1 cellular context compared by ENCODE assay signal in the genomic region with DNA sequence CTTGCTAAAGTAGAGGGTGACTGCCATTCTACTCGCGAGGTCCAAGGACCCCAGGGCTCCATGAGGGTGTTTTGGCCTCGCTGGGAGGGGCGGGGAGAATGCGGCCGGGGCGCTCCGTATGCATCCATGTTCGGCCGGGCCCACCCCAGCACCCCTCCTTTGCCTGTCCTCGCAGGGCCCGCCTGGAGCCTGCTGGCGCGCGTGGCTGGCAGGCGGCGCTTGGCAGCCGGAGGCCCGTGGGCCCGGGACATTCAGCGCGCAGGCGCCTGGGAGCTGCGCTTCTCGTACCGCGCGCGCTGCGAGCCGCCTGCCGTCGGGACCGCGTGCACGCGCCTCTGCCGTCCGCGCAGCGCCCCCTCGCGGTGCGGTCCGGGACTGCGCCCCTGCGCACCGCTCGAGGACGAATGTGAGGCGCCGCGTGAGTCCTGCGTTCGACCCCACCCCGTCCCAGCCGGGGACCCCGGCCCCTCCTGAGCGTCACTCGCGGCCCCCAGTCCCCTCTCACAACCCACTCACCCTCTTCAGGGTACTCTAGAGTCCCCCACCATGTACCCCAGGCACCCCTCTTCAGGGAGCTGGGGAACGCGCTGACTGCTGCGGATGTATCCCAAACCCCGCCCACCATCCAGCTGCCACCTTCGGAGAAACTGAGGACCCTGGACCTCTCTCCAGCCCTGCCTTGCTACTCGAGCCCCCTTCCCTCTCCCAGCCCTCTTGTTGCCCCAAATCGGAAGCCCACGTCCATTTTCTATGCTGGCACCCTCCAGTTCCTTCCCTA.
TF ChIP-seq lines count a peak whose summit lies in the region.

No MANE protein-coding gene starts in this region.

TF ChIP-seq in K562, 482 proteins besides CTCF, POLR2A, EP300 and RAD21 (continued from another document and continues in another):
- TF ChIP-seq CREB1 (IDR thresholded peaks at IDR 0.05) (no peak; the same call in 1 of the 2 replicates), CREB1 (CRISPR knock-in tag; IDR thresholded peaks at IDR 0.05) (peak; percentile 90), ESRRB (CRISPR knock-in tag; IDR thresholded peaks at IDR 0.05; ENCODE audit: borderline replicate concordance) (no peak), MTA2 (IDR thresholded peaks at IDR 0.05; ENCODE audit: low read depth) (no peak), GTF2A2 (tag; IDR thresholded peaks at IDR 0.05) (no peak), SAFB (IDR thresholded peaks at IDR 0.05; ENCODE audit: borderline replicate concordance, low read depth, low read length) (no peak), ZEB2 (IDR thresholded peaks at IDR 0.05) (no peak), ZNF134 (CRISPR knock-in tag; conservative IDR thresholded peaks at IDR 0.05) (no peak), SMARCA4 (IDR thresholded peaks at IDR 0.05) (no peak), SMAD2 (IDR thresholded peaks at IDR 0.05; ENCODE audit: low read depth, low read length) (no peak), BMI1 (IDR thresholded peaks at IDR 0.05; ENCODE audit: low read length) (no peak), ETV6 (IDR thresholded peaks at IDR 0.05; ENCODE audit: borderline replicate concordance in 1 of 2, low read depth in 2 of 2, low read length in 1 of 2) (no peak), ETV6 (CRISPR knock-in tag; IDR thresholded peaks at IDR 0.05; ENCODE audit: borderline replicate concordance) (peak; percentile 100), BCOR (IDR thresholded peaks at IDR 0.05) (no peak), ELF4 (CRISPR knock-in tag; IDR thresholded peaks at IDR 0.05) (no peak), RBFOX2 (IDR thresholded peaks at IDR 0.05; ENCODE audit: low read depth, low read length) (peak; percentile 63; the same call in 1 of the 2 replicates), NR4A1 (CRISPR knock-in tag; IDR thresholded peaks at IDR 0.05) (no peak), NR4A1 (tag; IDR thresholded peaks at IDR 0.05) (peak; percentile 60; the same call in 1 of the 2 replicates), HNRNPUL1 (IDR thresholded peaks at IDR 0.05; ENCODE audit: low read length) (no peak), GABPA (tag; conservative IDR thresholded peaks at IDR 0.05; ENCODE audit: low read depth) (no peak), KAT7 (CRISPR knock-in tag; IDR thresholded peaks at IDR 0.05; ENCODE audit: borderline replicate concordance) (peak; percentile 99), ZNF253 (CRISPR knock-in tag; conservative IDR thresholded peaks at IDR 0.05) (no peak), PTRF (tag; IDR thresholded peaks at IDR 0.05) (no peak), ZNF766 (CRISPR knock-in tag; conservative IDR thresholded peaks at IDR 0.05) (peak; percentile 90), ZNF785 (CRISPR knock-in tag; IDR thresholded peaks at IDR 0.05) (no peak), HEY1 (CRISPR knock-in tag; IDR thresholded peaks at IDR 0.05; ENCODE audit: borderline replicate concordance) (no peak), ELF2 (CRISPR knock-in tag; IDR thresholded peaks at IDR 0.05) (0 out of 2 replicates have a peak, but pooled peaks have one; percentile 18), HNRNPL (IDR thresholded peaks at IDR 0.05; ENCODE audit: low read depth, low read length) (no peak), SMAD3 (CRISPR knock-in tag; conservative IDR thresholded peaks at IDR 0.05) (no peak), ILK (tag; IDR thresholded peaks at IDR 0.05; ENCODE audit: borderline replicate concordance, low read depth) (no peak), CHD1 (IDR thresholded peaks at IDR 0.05; ENCODE audit: low read length) (no peak), MAFF (IDR thresholded peaks at IDR 0.05; ENCODE audit: low read length) (no peak), ZNF316 (IDR thresholded peaks at IDR 0.05) (no peak), HDAC8 (tag; IDR thresholded peaks at IDR 0.05) (peak; percentile 88), SAFB2 (IDR thresholded peaks at IDR 0.05; ENCODE audit: borderline replicate concordance, low read depth, low read length, severe bottlenecking) (no peak), NUFIP1 (IDR thresholded peaks at IDR 0.05; ENCODE audit: partially characterized antibody) (no peak), FOXA3 (CRISPR knock-in tag; conservative IDR thresholded peaks at IDR 0.05 in 1 of 2, IDR thresholded peaks at IDR 0.05 in 1 of 2) (peak in 1 of 2 experiments; percentile 95; a peak in 2 of 4 replicates), TCFL5 (CRISPR knock-in tag; conservative IDR thresholded peaks at IDR 0.05) (no peak), ZNF217 (CRISPR knock-in tag; IDR thresholded peaks at IDR 0.05) (peak; percentile 76; the same call in 1 of the 2 replicates), CBFB (CRISPR knock-in tag; IDR thresholded peaks at IDR 0.05) (peak; percentile 91), CCAR2 (IDR thresholded peaks at IDR 0.05; ENCODE audit: low read depth, low read length) (no peak), XRCC3 (IDR thresholded peaks at IDR 0.05) (no peak), PHF8 (IDR thresholded peaks at IDR 0.05; ENCODE audit: borderline replicate concordance, low read length) (peak; percentile 37; the same call in 1 of the 2 replicates)
- TF ChIP-seq, protein P1, sequence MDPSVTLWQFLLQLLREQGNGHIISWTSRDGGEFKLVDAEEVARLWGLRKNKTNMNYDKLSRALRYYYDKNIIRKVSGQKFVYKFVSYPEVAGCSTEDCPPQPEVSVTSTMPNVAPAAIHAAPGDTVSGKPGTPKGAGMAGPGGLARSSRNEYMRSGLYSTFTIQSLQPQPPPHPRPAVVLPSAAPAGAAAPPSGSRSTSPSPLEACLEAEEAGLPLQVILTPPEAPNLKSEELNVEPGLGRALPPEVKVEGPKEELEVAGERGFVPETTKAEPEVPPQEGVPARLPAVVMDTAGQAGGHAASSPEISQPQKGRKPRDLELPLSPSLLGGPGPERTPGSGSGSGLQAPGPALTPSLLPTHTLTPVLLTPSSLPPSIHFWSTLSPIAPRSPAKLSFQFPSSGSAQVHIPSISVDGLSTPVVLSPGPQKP (CRISPR knock-in tag; IDR thresholded peaks at IDR 0.05), result peak; percentile 92
- TF ChIP-seq, protein P2, sequence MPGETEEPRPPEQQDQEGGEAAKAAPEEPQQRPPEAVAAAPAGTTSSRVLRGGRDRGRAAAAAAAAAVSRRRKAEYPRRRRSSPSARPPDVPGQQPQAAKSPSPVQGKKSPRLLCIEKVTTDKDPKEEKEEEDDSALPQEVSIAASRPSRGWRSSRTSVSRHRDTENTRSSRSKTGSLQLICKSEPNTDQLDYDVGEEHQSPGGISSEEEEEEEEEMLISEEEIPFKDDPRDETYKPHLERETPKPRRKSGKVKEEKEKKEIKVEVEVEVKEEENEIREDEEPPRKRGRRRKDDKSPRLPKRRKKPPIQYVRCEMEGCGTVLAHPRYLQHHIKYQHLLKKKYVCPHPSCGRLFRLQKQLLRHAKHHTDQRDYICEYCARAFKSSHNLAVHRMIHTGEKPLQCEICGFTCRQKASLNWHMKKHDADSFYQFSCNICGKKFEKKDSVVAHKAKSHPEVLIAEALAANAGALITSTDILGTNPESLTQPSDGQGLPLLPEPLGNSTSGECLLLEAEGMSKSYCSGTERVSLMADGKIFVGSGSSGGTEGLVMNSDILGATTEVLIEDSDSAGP (CRISPR knock-in tag; IDR thresholded peaks at IDR 0.05), result no peak
- TF ChIP-seq, protein P3, sequence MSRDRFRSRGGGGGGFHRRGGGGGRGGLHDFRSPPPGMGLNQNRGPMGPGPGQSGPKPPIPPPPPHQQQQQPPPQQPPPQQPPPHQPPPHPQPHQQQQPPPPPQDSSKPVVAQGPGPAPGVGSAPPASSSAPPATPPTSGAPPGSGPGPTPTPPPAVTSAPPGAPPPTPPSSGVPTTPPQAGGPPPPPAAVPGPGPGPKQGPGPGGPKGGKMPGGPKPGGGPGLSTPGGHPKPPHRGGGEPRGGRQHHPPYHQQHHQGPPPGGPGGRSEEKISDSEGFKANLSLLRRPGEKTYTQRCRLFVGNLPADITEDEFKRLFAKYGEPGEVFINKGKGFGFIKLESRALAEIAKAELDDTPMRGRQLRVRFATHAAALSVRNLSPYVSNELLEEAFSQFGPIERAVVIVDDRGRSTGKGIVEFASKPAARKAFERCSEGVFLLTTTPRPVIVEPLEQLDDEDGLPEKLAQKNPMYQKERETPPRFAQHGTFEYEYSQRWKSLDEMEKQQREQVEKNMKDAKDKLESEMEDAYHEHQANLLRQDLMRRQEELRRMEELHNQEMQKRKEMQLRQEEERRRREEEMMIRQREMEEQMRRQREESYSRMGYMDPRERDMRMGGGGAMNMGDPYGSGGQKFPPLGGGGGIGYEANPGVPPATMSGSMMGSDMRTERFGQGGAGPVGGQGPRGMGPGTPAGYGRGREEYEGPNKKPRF (IDR thresholded peaks at IDR 0.05; ENCODE audit: low read depth, low read length), result no peak
- TF ChIP-seq, protein P4, sequence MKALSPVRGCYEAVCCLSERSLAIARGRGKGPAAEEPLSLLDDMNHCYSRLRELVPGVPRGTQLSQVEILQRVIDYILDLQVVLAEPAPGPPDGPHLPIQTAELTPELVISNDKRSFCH (CRISPR knock-in tag; IDR thresholded peaks at IDR 0.05), result no peak
- TF ChIP-seq, protein P4 (tag; IDR thresholded peaks at IDR 0.05), result peak; percentile 89
- TF ChIP-seq, protein P5, sequence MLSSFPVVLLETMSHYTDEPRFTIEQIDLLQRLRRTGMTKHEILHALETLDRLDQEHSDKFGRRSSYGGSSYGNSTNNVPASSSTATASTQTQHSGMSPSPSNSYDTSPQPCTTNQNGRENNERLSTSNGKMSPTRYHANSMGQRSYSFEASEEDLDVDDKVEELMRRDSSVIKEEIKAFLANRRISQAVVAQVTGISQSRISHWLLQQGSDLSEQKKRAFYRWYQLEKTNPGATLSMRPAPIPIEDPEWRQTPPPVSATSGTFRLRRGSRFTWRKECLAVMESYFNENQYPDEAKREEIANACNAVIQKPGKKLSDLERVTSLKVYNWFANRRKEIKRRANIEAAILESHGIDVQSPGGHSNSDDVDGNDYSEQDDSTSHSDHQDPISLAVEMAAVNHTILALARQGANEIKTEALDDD (IDR thresholded peaks at IDR 0.05), result no peak
- TF ChIP-seq, protein P6, sequence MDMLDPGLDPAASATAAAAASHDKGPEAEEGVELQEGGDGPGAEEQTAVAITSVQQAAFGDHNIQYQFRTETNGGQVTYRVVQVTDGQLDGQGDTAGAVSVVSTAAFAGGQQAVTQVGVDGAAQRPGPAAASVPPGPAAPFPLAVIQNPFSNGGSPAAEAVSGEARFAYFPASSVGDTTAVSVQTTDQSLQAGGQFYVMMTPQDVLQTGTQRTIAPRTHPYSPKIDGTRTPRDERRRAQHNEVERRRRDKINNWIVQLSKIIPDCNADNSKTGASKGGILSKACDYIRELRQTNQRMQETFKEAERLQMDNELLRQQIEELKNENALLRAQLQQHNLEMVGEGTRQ (CRISPR knock-in tag; IDR thresholded peaks at IDR 0.05), result no peak
- TF ChIP-seq, protein P7, sequence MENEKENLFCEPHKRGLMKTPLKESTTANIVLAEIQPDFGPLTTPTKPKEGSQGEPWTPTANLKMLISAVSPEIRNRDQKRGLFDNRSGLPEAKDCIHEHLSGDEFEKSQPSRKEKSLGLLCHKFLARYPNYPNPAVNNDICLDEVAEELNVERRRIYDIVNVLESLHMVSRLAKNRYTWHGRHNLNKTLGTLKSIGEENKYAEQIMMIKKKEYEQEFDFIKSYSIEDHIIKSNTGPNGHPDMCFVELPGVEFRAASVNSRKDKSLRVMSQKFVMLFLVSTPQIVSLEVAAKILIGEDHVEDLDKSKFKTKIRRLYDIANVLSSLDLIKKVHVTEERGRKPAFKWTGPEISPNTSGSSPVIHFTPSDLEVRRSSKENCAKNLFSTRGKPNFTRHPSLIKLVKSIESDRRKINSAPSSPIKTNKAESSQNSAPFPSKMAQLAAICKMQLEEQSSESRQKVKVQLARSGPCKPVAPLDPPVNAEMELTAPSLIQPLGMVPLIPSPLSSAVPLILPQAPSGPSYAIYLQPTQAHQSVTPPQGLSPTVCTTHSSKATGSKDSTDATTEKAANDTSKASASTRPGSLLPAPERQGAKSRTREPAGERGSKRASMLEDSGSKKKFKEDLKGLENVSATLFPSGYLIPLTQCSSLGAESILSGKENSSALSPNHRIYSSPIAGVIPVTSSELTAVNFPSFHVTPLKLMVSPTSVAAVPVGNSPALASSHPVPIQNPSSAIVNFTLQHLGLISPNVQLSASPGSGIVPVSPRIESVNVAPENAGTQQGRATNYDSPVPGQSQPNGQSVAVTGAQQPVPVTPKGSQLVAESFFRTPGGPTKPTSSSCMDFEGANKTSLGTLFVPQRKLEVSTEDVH (IDR thresholded peaks at IDR 0.05; ENCODE audit: low read depth, partially characterized antibody), result no peak
- TF ChIP-seq, protein P8, sequence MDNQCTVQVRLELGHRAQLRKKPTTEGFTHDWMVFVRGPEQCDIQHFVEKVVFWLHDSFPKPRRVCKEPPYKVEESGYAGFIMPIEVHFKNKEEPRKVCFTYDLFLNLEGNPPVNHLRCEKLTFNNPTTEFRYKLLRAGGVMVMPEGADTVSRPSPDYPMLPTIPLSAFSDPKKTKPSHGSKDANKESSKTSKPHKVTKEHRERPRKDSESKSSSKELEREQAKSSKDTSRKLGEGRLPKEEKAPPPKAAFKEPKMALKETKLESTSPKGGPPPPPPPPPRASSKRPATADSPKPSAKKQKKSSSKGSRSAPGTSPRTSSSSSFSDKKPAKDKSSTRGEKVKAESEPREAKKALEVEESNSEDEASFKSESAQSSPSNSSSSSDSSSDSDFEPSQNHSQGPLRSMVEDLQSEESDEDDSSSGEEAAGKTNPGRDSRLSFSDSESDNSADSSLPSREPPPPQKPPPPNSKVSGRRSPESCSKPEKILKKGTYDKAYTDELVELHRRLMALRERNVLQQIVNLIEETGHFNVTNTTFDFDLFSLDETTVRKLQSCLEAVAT (IDR thresholded peaks at IDR 0.05), result no peak
- TF ChIP-seq, protein P9, sequence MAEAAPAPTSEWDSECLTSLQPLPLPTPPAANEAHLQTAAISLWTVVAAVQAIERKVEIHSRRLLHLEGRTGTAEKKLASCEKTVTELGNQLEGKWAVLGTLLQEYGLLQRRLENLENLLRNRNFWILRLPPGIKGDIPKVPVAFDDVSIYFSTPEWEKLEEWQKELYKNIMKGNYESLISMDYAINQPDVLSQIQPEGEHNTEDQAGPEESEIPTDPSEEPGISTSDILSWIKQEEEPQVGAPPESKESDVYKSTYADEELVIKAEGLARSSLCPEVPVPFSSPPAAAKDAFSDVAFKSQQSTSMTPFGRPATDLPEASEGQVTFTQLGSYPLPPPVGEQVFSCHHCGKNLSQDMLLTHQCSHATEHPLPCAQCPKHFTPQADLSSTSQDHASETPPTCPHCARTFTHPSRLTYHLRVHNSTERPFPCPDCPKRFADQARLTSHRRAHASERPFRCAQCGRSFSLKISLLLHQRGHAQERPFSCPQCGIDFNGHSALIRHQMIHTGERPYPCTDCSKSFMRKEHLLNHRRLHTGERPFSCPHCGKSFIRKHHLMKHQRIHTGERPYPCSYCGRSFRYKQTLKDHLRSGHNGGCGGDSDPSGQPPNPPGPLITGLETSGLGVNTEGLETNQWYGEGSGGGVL (CRISPR knock-in tag; IDR thresholded peaks at IDR 0.05), result no peak
- TF ChIP-seq, protein P10, sequence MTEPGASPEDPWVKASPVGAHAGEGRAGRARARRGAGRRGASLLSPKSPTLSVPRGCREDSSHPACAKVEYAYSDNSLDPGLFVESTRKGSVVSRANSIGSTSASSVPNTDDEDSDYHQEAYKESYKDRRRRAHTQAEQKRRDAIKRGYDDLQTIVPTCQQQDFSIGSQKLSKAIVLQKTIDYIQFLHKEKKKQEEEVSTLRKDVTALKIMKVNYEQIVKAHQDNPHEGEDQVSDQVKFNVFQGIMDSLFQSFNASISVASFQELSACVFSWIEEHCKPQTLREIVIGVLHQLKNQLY (CRISPR knock-in tag; conservative IDR thresholded peaks at IDR 0.05), result peak in 1 of 2 experiments; percentile 97; a peak in 2 of 4 replicates
